In genomic region chr9:133130721-133131244, GRCh38 we compare ENCODE assay signal across 9 cellular contexts. TPM values are rescaled to one million over a fixed set of nuclear protein-coding genes. Genes with fewer than 3 reads are reported as not detected.
DNase-seq lines count a peak whose midpoint lies in the region; ATAC-seq, FAIRE-seq and TF ChIP-seq lines count a peak whose summit lies in the region.
"Had no signal": no experiment of that assay in that cellular context is flagged by ENCODE, and none has a peak within 500 bp of the region (broad histone marks: within the 10 kb centered on the region; RNA-seq: fewer than 3 reads in every experiment).

No MANE protein-coding gene starts in this region.

- H3K36me3 ChIP-seq in HepG2 (replicated peaks in 1 of 2; ENCODE audit: control insufficient read depth in 1 of 2, insufficient read depth in 2 of 2, low read length in 2 of 2) (no peaks in the 10 kb centered on the region; a peak in 1 of 5 replicates), aorta (ENCODE audit: control insufficient read depth in 1 of 2, insufficient read depth in 2 of 2, low read length in 1 of 2) (no peaks in the 10 kb centered on the region)

- H3K9me3 ChIP-seq in HepG2 (ENCODE audit: low read length) (no peaks in the 10 kb centered on the region), aorta (ENCODE audit: control insufficient read depth, low read length) (no peaks in the 10 kb centered on the region)

- no peak for TF ChIP-seq RAD21 in HepG2 (CRISPR knock-in tag; IDR thresholded peaks at IDR 0.05)

- H2AFZ ChIP-seq in HepG2 (ENCODE audit: low read length): no peak overlapping the region

- peaks cover 38% of the 10 kb centered on the region for H3K36me3 Mint-ChIP-seq in dendritic cell treated with granulocyte-macrophage colony-stimulating factor and Interleukin-4, amounts not matched to agents 40 ng/mL and 50 ng/mL, for 4 days (ENCODE audit: low read depth)
- H3K36me3 Mint-ChIP-seq in stimulated activated naive CD8-positive, alpha-beta T cell treated with anti-CD3 and anti-CD28 coated beads, Interleukin-15, Interleukin-2, amounts not matched to agents 100 ng/mL and 50 ng/mL, for 24 hours (ENCODE audit: low read depth): no peaks in the 10 kb centered on the region

- no peak for TF ChIP-seq POLR2A in HepG2 (IDR thresholded peaks at IDR 0.05; ENCODE audit: insufficient read depth in 1 of 2, low read depth in 2 of 2, low read length in 2 of 2)

- H3K4me3 ChIP-seq in HepG2 (replicated peaks in 1 of 3; ENCODE audit: insufficient read depth in 1 of 3, low read depth in 2 of 3, low read length in 3 of 3) (no peak overlapping the region), aorta (ENCODE audit: low read length in 2 of 2) (no peak overlapping the region)

- peak overlapping the region; percentile 90 for H3K27ac Mint-ChIP-seq in dendritic cell treated with granulocyte-macrophage colony-stimulating factor and Interleukin-4, amounts not matched to agents 40 ng/mL and 50 ng/mL, for 4 days
- H3K27ac Mint-ChIP-seq in stimulated activated naive CD8-positive, alpha-beta T cell treated with anti-CD3 and anti-CD28 coated beads, Interleukin-15, Interleukin-2, amounts not matched to agents 100 ng/mL and 50 ng/mL, for 24 hours: peak overlapping the region; percentile 97

- peak; percentile 40 for ATAC-seq in GM19351 (IDR thresholded peaks at IDR 0.05; ENCODE audit: unreplicated experiment)
- no peak for ATAC-seq in HepG2
- ATAC-seq in GM19324 (IDR thresholded peaks at IDR 0.05; ENCODE audit: low FRiP score, unreplicated experiment): no peak
- ATAC-seq in aorta (ENCODE audit: low FRiP score): no peak

- H3K4me1 Mint-ChIP-seq in dendritic cell treated with granulocyte-macrophage colony-stimulating factor and Interleukin-4, amounts not matched to agents 40 ng/mL and 50 ng/mL, for 4 days (ENCODE audit: low read depth): peaks cover 82% of the 10 kb centered on the region
- peaks cover 90% of the 10 kb centered on the region for H3K4me1 Mint-ChIP-seq in stimulated activated naive CD8-positive, alpha-beta T cell treated with anti-CD3 and anti-CD28 coated beads, Interleukin-15, Interleukin-2, amounts not matched to agents 100 ng/mL and 50 ng/mL, for 24 hours (ENCODE audit: low read depth)

- DNase-seq in T-helper 9 cell: peak; percentile 61
- no peak for DNase-seq in HepG2 (ENCODE audit: low spot score)
- no peak for DNase-seq in aorta
- DNase-seq in NCI-H187 treated with DMSO at 0.1 percent for 48 hours (lab: John Stamatoyannopoulos, UW): no peak

- no peak overlapping the region for H3K27ac ChIP-seq in HepG2 (ENCODE audit: extremely low read length, insufficient read depth, low read length)
- H3K27ac ChIP-seq in aorta (ENCODE audit: low read depth in 1 of 2, low read length in 2 of 2): no peak overlapping the region

- TF ChIP-seq CTCF in HepG2 (CRISPR knock-in tag; IDR thresholded peaks at IDR 0.05): no peak

- TF ChIP-seq EP300 in HepG2 (IDR thresholded peaks at IDR 0.05; ENCODE audit: low read depth in 2 of 2, low read length in 2 of 2) (no peak), HepG2 (CRISPR knock-in tag; IDR thresholded peaks at IDR 0.05; ENCODE audit: borderline replicate concordance) (no peak)

- no peaks in the 10 kb centered on the region for H3K27me3 ChIP-seq in HepG2 (ENCODE audit: control insufficient read depth in 1 of 2, insufficient read depth in 2 of 2, low read length in 2 of 2)
- H3K27me3 ChIP-seq in aorta (ENCODE audit: control insufficient read depth in 1 of 2, insufficient read depth in 2 of 2, low read length in 1 of 2): no peaks in the 10 kb centered on the region

- no peak for FAIRE-seq in HepG2 (lab: Jason Lieb, UNC)

- intact Hi-C loops in dendritic cell treated with granulocyte-macrophage colony-stimulating factor and Interleukin-4, amounts not matched to agents 40 ng/mL and 50 ng/mL, for 4 days (cut with micrococcal nuclease): no loop called here
- intact Hi-C loops in HepG2 (cut with micrococcal nuclease; ENCODE audit: unreplicated experiment) (no loop called here), aorta (cut with DNase I) (no loop called here)

- 92% methylated on average over 5 of the region's 10 CpGs for WGBS in HepG2 (ENCODE audit: low lambda C conversion rate)
- WGBS in aorta, 2 donors: 91 to 96% methylated on average over 9 to 10 of the region's 10 CpGs

- H3K4me1 ChIP-seq in HepG2 (ENCODE audit: insufficient read depth, low read length) (peaks cover 30% of the 10 kb centered on the region), aorta (ENCODE audit: control insufficient read depth in 1 of 2, insufficient read depth in 2 of 2, low read length in 2 of 2) (no peaks in the 10 kb centered on the region)

- in situ Hi-C loops in HepG2 (cut with HindIII; ENCODE audit: extremely low pct_ligation_motif_present, low pct_unique_long_range_greater_than_20kb): no loop called here

- H3K9ac ChIP-seq in HepG2 (ENCODE audit: insufficient read depth, low read depth, low read length): no peak overlapping the region

- POLR2A ChIA-PET in HepG2 (lab: Yijun Ruan, JAX): interaction anchor here (1.5 kb wide), 1 partner anchor 100 kb away, joined by 3 read pairs; the partner anchor contains the start of gene GTF3C5

- H3K4me2 ChIP-seq in HepG2 (ENCODE audit: low read depth, low read length): no peak overlapping the region

- peaks cover 11% of the 10 kb centered on the region for H3K79me2 ChIP-seq in HepG2 (ENCODE audit: insufficient read depth, low read length)

- CTCF ChIA-PET in HepG2 (lab: Yijun Ruan, JAX; ENCODE audit: low intra/inter-chr PET ratio, low total read pairs): no interaction called here

- no peaks in the 10 kb centered on the region for H4K20me1 ChIP-seq in HepG2 (ENCODE audit: insufficient read depth, low read length)

- no peaks in the 10 kb centered on the region for H3K27me3 Mint-ChIP-seq in dendritic cell treated with granulocyte-macrophage colony-stimulating factor and Interleukin-4, amounts not matched to agents 40 ng/mL and 50 ng/mL, for 4 days
- no peaks in the 10 kb centered on the region for H3K27me3 Mint-ChIP-seq in stimulated activated naive CD8-positive, alpha-beta T cell treated with anti-CD3 and anti-CD28 coated beads, Interleukin-15, Interleukin-2, amounts not matched to agents 100 ng/mL and 50 ng/mL, for 24 hours

- no peak overlapping the region for H3K4me3 Mint-ChIP-seq in dendritic cell treated with granulocyte-macrophage colony-stimulating factor and Interleukin-4, amounts not matched to agents 40 ng/mL and 50 ng/mL, for 4 days
- peak overlapping the region; percentile 81 for H3K4me3 Mint-ChIP-seq in stimulated activated naive CD8-positive, alpha-beta T cell treated with anti-CD3 and anti-CD28 coated beads, Interleukin-15, Interleukin-2, amounts not matched to agents 100 ng/mL and 50 ng/mL, for 24 hours

- H3K9me3 Mint-ChIP-seq in dendritic cell treated with granulocyte-macrophage colony-stimulating factor and Interleukin-4, amounts not matched to agents 40 ng/mL and 50 ng/mL, for 4 days: no peaks in the 10 kb centered on the region
- H3K9me3 Mint-ChIP-seq in stimulated activated naive CD8-positive, alpha-beta T cell treated with anti-CD3 and anti-CD28 coated beads, Interleukin-15, Interleukin-2, amounts not matched to agents 100 ng/mL and 50 ng/mL, for 24 hours: no peaks in the 10 kb centered on the region

- BruUV-seq in HepG2 (replicated peaks; lab: Mats Ljungman, UMichigan): no TSS peak

RNA-seq across cellular contexts. Expression of gene RALGDS, which starts 9.7 kb away (rescaled TPM):
- total RNA-seq in HepG2 (2016; rRNA removed; fragmentation: Illumina TruSeq; extraction: Trizol): 8.8 and 12.9 TPM in 2 replicates
- total RNA-seq in HepG2 (2016; cell fraction: cytosol; rRNA removed; fragmentation: Illumina TruSeq; extraction: Trizol; ENCODE audit: low read depth): 4.2 and 5.7 TPM in 2 replicates
- total RNA-seq in HepG2 (2016; cell fraction: insoluble cytoplasmic fraction; rRNA removed; fragmentation: Illumina TruSeq; extraction: Trizol): 7.3 and 12.1 TPM in 2 replicates
- 15.5 and 15.7 TPM in 2 replicates for total RNA-seq in HepG2 (2016; cell fraction: membrane; rRNA removed; fragmentation: Illumina TruSeq; extraction: Trizol)
- total RNA-seq in HepG2 (2016; cell fraction: nucleus; rRNA removed; fragmentation: Illumina TruSeq; extraction: Trizol): 10.4 and 11.0 TPM in 2 replicates
- 25.5 and 28.8 TPM in 2 replicates for polyA plus RNA-seq in HepG2 (2011; rRNA removed)
- 14.9 and 17.8 TPM in 2 replicates for polyA plus RNA-seq in HepG2 (2011; cell fraction: cytosol; rRNA removed)
- 104 and 131 TPM in 2 replicates for polyA plus RNA-seq in HepG2 (2011; cell fraction: nucleus; rRNA removed)
- polyA plus RNA-seq in HepG2 (2012): 12.0 and 15.7 TPM in 2 replicates
- polyA plus RNA-seq in HepG2 (2016; cell fraction: cytosol; fragmentation: Illumina TruSeq; extraction: Trizol; ENCODE audit: low read depth): 4.1 and 4.2 TPM in 2 replicates
- 8.9 and 12.0 TPM in 2 replicates for polyA plus RNA-seq in HepG2 (2016; cell fraction: insoluble cytoplasmic fraction; fragmentation: Illumina TruSeq; extraction: Trizol; ENCODE audit: low read depth)
- 11.6 and 12.4 TPM in 2 replicates for polyA plus RNA-seq in HepG2 (2016; cell fraction: membrane; fragmentation: Illumina TruSeq; extraction: Trizol; ENCODE audit: low read depth)
- 28.7 and 31.3 TPM in 2 replicates for polyA plus RNA-seq in HepG2 (2016; cell fraction: nucleus; fragmentation: Illumina TruSeq; extraction: Trizol; ENCODE audit: insufficient read depth, low read depth)
- polyA minus RNA-seq in HepG2 (2011; rRNA and poly(A)+ RNA removed; ENCODE audit: low replicate concordance): 20.8 and 24.6 TPM in 2 replicates
- polyA minus RNA-seq in HepG2 (2011; cell fraction: cytosol; rRNA and poly(A)+ RNA removed): 4.8 and 5.6 TPM in 2 replicates
- polyA minus RNA-seq in HepG2 (2011; cell fraction: nucleus; rRNA and poly(A)+ RNA removed): 17.0 and 17.4 TPM in 2 replicates
- 10 to 100 TPM; 32.7 to 61.2 TPM for total RNA-seq in aorta
- polyA plus RNA-seq in aorta: 10 to 100 TPM; 19.4 to 20.0 TPM

RNA-seq across cellular contexts. Expression of gene GBGT1, which starts 32.9 kb away (rescaled TPM):
- not detected in 2 replicates for total RNA-seq in HepG2 (2016; rRNA removed; fragmentation: Illumina TruSeq; extraction: Trizol)
- total RNA-seq in HepG2 (2016; cell fraction: cytosol; rRNA removed; fragmentation: Illumina TruSeq; extraction: Trizol; ENCODE audit: low read depth): 0.10 TPM in 1 of 2 replicates, not detected in the other
- total RNA-seq in HepG2 (2016; cell fraction: insoluble cytoplasmic fraction; rRNA removed; fragmentation: Illumina TruSeq; extraction: Trizol): not detected in 2 replicates
- not detected in 2 replicates for total RNA-seq in HepG2 (2016; cell fraction: membrane; rRNA removed; fragmentation: Illumina TruSeq; extraction: Trizol)
- not detected in 2 replicates for total RNA-seq in HepG2 (2016; cell fraction: nucleus; rRNA removed; fragmentation: Illumina TruSeq; extraction: Trizol)
- polyA plus RNA-seq in HepG2 (2011; rRNA removed): not detected in 2 replicates
- not detected in 2 replicates for polyA plus RNA-seq in HepG2 (2011; cell fraction: cytosol; rRNA removed)
- not detected in 2 replicates for polyA plus RNA-seq in HepG2 (2011; cell fraction: nucleus; rRNA removed)
- polyA plus RNA-seq in HepG2 (2012): not detected in 2 replicates
- polyA plus RNA-seq in HepG2 (2016; cell fraction: cytosol; fragmentation: Illumina TruSeq; extraction: Trizol; ENCODE audit: low read depth): not detected in 2 replicates
- not detected in 2 replicates for polyA plus RNA-seq in HepG2 (2016; cell fraction: insoluble cytoplasmic fraction; fragmentation: Illumina TruSeq; extraction: Trizol; ENCODE audit: low read depth)
- polyA plus RNA-seq in HepG2 (2016; cell fraction: membrane; fragmentation: Illumina TruSeq; extraction: Trizol; ENCODE audit: low read depth): not detected in 2 replicates
- not detected in 2 replicates for polyA plus RNA-seq in HepG2 (2016; cell fraction: nucleus; fragmentation: Illumina TruSeq; extraction: Trizol; ENCODE audit: insufficient read depth, low read depth)
- polyA minus RNA-seq in HepG2 (2011; rRNA and poly(A)+ RNA removed; ENCODE audit: low replicate concordance): not detected in 2 replicates
- not detected in 2 replicates for polyA minus RNA-seq in HepG2 (2011; cell fraction: cytosol; rRNA and poly(A)+ RNA removed)
- not detected in 2 replicates for polyA minus RNA-seq in HepG2 (2011; cell fraction: nucleus; rRNA and poly(A)+ RNA removed)
- 10 to 100 TPM; 12.9 to 28.9 TPM for total RNA-seq in aorta
- polyA plus RNA-seq in aorta: 1 to 10 TPM; 2.8 to 5.5 TPM
- total RNA-seq: HT-29 had no signal

Comparison
In these comparisons a context has a peak if more than half of its experiments do, and no peak if none do; other contexts are left out.
1. RNA of gene GBGT1, which starts 32.9 kb away (total RNA-seq): 12.9 to 28.9 TPM in aorta; 0.10 TPM in HepG2; every median in the first group is over 10 times any median in the second.